Comparison of ENCODE assay signal across 16 cellular contexts in genomic region chr7:70833726-70834125, GRCh38.
DNase-seq lines count a peak whose midpoint lies in the region; ATAC-seq and TF ChIP-seq lines count a peak whose summit lies in the region.
"Had no signal": no experiment of that assay in that cellular context is flagged by ENCODE, and none has a peak within 500 bp of the region (broad histone marks: within the 10 kb centered on the region; RNA-seq: fewer than 3 reads in every experiment).

No MANE protein-coding gene starts in this region.

- H3K4me3 Mint-ChIP-seq in progenitor cell of endocrine pancreas (ENCODE audit: low read depth) = no peak overlapping the region
- H3K4me3 Mint-ChIP-seq: activated CD4-positive, alpha-beta T cell treated with anti-CD3 and anti-CD28 coated beads, Interleukin-2, amount 10 ng/mL, durations not matched to agents 7 days and 5 days; activated T-cell treated with anti-CD3 and anti-CD28 coated beads, Interleukin-2, amount 50 U/mL, for 24 hours; dendritic cell treated with granulocyte-macrophage colony-stimulating factor and Interleukin-4, amounts not matched to agents 40 ng/mL and 50 ng/mL, for 4 days; mesothelial cell of epicardium had no signal

- ATAC-seq in HG03095 (IDR thresholded peaks at IDR 0.05; ENCODE audit: unreplicated experiment) = no peak
- no peak for ATAC-seq in HG03139 (IDR thresholded peaks at IDR 0.05; ENCODE audit: unreplicated experiment)
- no peak for ATAC-seq in HG03097 (IDR thresholded peaks at IDR 0.05; ENCODE audit: low FRiP score, unreplicated experiment)

- peaks cover 9% of the 10 kb centered on the region for H3K9me3 Mint-ChIP-seq in progenitor cell of endocrine pancreas (ENCODE audit: low read depth)
- H3K9me3 Mint-ChIP-seq: activated CD4-positive, alpha-beta T cell treated with anti-CD3 and anti-CD28 coated beads, Interleukin-2, amount 10 ng/mL, durations not matched to agents 7 days and 5 days; activated T-cell treated with anti-CD3 and anti-CD28 coated beads, Interleukin-2, amount 50 U/mL, for 24 hours had no signal

- DNase-seq in Daoy (ENCODE audit: low read depth) (peak; percentile 91), M059J (ENCODE audit: low read depth) (peak; percentile 78), astrocyte of the spinal cord (ENCODE audit: low read depth, low spot score) (peak; percentile 83), kidney glomerular epithelial cell (lab: John Stamatoyannopoulos, UW) (peak; percentile 74), progenitor cell of endocrine pancreas (ENCODE audit: low spot score, unreplicated experiment) (no peak)
- DNase-seq: activated CD4-positive, alpha-beta T cell treated with anti-CD3 and anti-CD28 coated beads, Interleukin-2, amount 10 ng/mL, durations not matched to agents 7 days and 5 days; activated T-cell treated with anti-CD3 and anti-CD28 coated beads, Interleukin-2, amount 50 U/mL, for 24 hours; NCI-H2029 treated with DMSO at 0.1 percent for 48 hours; NCI-H774; Right ventricle myocardium superior; stimulated activated CD4-positive, alpha-beta T cell treated with anti-CD3 and anti-CD28 coated beads, Interleukin-15, amount 100 ng/mL, for 24 hours had no signal

- in situ Hi-C loops in astrocyte of the spinal cord (cut with HindIII; ENCODE audit: low sequenced_read_pairs) = no loop called here

- peaks cover 1% of the 10 kb centered on the region for H3K36me3 Mint-ChIP-seq in progenitor cell of endocrine pancreas (ENCODE audit: insufficient read depth)
- H3K36me3 Mint-ChIP-seq: mesothelial cell of epicardium had no signal

- TF ChIP-seq CTCF in astrocyte of the spinal cord (IDR thresholded peaks at IDR 0.05; ENCODE audit: low read depth, low read length) (no peak), progenitor cell of endocrine pancreas (IDR thresholded peaks at IDR 0.05; ENCODE audit: unreplicated experiment) (no peak)

- peaks cover 19% of the 10 kb centered on the region for H3K27me3 Mint-ChIP-seq in progenitor cell of endocrine pancreas

- no peak overlapping the region for H3K27ac Mint-ChIP-seq in progenitor cell of endocrine pancreas
- H3K27ac Mint-ChIP-seq: activated CD4-positive, alpha-beta T cell treated with anti-CD3 and anti-CD28 coated beads, Interleukin-2, amount 10 ng/mL, durations not matched to agents 7 days and 5 days; activated T-cell treated with anti-CD3 and anti-CD28 coated beads, Interleukin-2, amount 50 U/mL, for 24 hours; dendritic cell treated with granulocyte-macrophage colony-stimulating factor and Interleukin-4, amounts not matched to agents 40 ng/mL and 50 ng/mL, for 4 days; mesothelial cell of epicardium had no signal

- H3K4me3 ChIP-seq in astrocyte of the spinal cord (ENCODE audit: low read depth, low read length) = no peak overlapping the region

- H3K4me1 Mint-ChIP-seq in progenitor cell of endocrine pancreas (ENCODE audit: low read depth) = peaks cover 8% of the 10 kb centered on the region
